ENCODE assay signal across 32 cellular contexts in genomic region chr3:196044513-196044912, GRCh38.
"Had no signal": no experiment of that assay in that cellular context is flagged by ENCODE, and none has a peak within 500 bp of the region (broad histone marks: within the 10 kb centered on the region; RNA-seq: fewer than 3 reads in every experiment).

No MANE protein-coding gene starts in this region.

- H3K27me3 ChIP-seq: esophagus muscularis mucosa, foreskin keratinocyte, gastrocnemius medialis had no signal

- H3K4me1 ChIP-seq: esophagus muscularis mucosa, foreskin keratinocyte, gastrocnemius medialis had no signal

- H3K9me3 ChIP-seq: gastrocnemius medialis had no signal

- H3K4me3 Mint-ChIP-seq: activated B cell treated with CpG ODN at 0.5 μM for 24 hours; activated CD8-positive, alpha-beta T cell treated with anti-CD3 and anti-CD28 coated beads for 36 hours; activated naive CD8-positive, alpha-beta T cell; activated T-cell treated with anti-CD3 and anti-CD28 coated beads, Interleukin-2, amount 50 U/mL, for 4 hours; activated T-helper 17 cell treated with anti-CD3 and anti-CD28 coated beads, Interleukin-2, amount 50 U/mL, for 72 hours; effector memory CD8-positive, alpha-beta T cell; T-helper 17 cell; T-helper 2 cell treated with Interferon-gamma antibody and Interleukin-4, amounts not matched to agents 5 μg/mL and 100 μg/mL, for 36 hours had no signal

- H3K36me3 ChIP-seq: WERI-Rb-1 had no signal

- FAIRE-seq: astrocyte, colon had no signal

- H3K4me1 Mint-ChIP-seq: activated B cell treated with CpG ODN at 0.5 μM for 24 hours; activated T-helper 17 cell treated with anti-CD3 and anti-CD28 coated beads, Interleukin-2, amount 50 U/mL, for 72 hours had no signal

- ATAC-seq: activated CD4-positive, CD25-positive, alpha-beta regulatory T cell treated with anti-CD3 and anti-CD28 coated beads, Interleukin-2, amount 50 U/mL, for 24 hours; activated CD8-positive, alpha-beta T cell treated with anti-CD3 and anti-CD28 coated beads for 36 hours; activated T-cell treated with anti-CD3 and anti-CD28 coated beads, Interleukin-2, amount 50 U/mL, for 4 hours; activated T-helper 17 cell treated with anti-CD3 and anti-CD28 coated beads, Interleukin-2, amount 50 U/mL, for 72 hours; effector memory CD8-positive, alpha-beta T cell; foreskin keratinocyte; gastrocnemius medialis; T-helper 17 cell had no signal

- H3K27ac ChIP-seq: esophagus muscularis mucosa, foreskin keratinocyte, gastrocnemius medialis, WERI-Rb-1 had no signal

- DNase-seq: activated B cell treated with CpG ODN at 0.5 μM for 24 hours; activated CD4-positive, alpha-beta T cell treated with anti-CD3 and anti-CD28 coated beads for 48 hours; activated CD4-positive, alpha-beta T cell treated with anti-CD3 and anti-CD28 coated beads, Interleukin-2, amount 50 U/mL, for 1 hour; activated CD4-positive, alpha-beta T cell treated with anti-CD3 and anti-CD28 coated beads, Interleukin-2, amount 50 U/mL, for 48 hours; activated CD8-positive, alpha-beta memory T cell treated with anti-CD3 and anti-CD28 coated beads for 24 hours; activated CD8-positive, alpha-beta T cell treated with anti-CD3 and anti-CD28 coated beads for 36 hours; activated effector memory CD4-positive, alpha-beta T cell treated with Interleukin-2 at 50 U/mL for 16 hours; activated gamma-delta T cell treated with Interleukin-2 at 50 U/mL for 16 hours; activated naive CD4-positive, alpha-beta T cell treated with anti-CD3 and anti-CD28 coated beads, Interleukin-2, amount 50 U/mL, for 16 hours; activated naive CD4-positive, alpha-beta T cell treated with Interleukin-2 at 50 U/mL for 16 hours; activated T-cell treated with anti-CD3 and anti-CD28 coated beads, Interleukin-2, amount 50 U/mL, for 4 hours; amniotic stem cell; anterior cingulate cortex; caudate nucleus; cortex of kidney; dermis blood vessel endothelial cell; effector CD4-positive, alpha-beta T cell; effector memory CD8-positive, alpha-beta T cell; foreskin keratinocyte; gastrocnemius medialis; glutamatergic neuron; T-helper 1 cell; T-helper 17 cell; T1000; WERI-Rb-1 had no signal

- H3K4me3 ChIP-seq: esophagus muscularis mucosa, gastrocnemius medialis had no signal

- H3K27ac Mint-ChIP-seq: activated B cell treated with CpG ODN at 0.5 μM for 24 hours; activated CD8-positive, alpha-beta T cell treated with anti-CD3 and anti-CD28 coated beads for 36 hours; activated T-helper 17 cell treated with anti-CD3 and anti-CD28 coated beads, Interleukin-2, amount 50 U/mL, for 72 hours; effector memory CD8-positive, alpha-beta T cell; T-helper 17 cell; T-helper 2 cell treated with Interferon-gamma antibody and Interleukin-4, amounts not matched to agents 5 μg/mL and 100 μg/mL, for 36 hours had no signal
